Comparison of ENCODE assay signal across 31 cellular contexts in the genomic region with DNA sequence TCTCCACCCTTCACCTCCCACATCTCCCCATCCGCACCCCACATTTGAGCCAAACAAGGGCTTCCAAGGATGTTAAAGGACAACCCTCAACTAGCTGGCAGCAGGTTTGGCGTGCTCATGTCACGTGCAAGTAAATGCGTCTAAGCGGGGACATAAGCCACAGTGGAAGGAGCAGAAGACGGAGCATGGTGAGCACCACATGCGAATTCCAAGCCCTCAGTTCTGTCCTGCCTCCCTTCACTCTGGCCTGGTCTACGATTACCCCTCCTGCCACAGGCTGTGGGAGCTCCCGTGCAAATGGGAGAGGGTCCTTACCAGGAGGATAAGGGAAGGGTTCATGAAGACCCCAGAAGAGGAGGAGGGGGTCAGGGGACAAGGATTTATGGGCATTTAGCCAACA.
"Had no signal": no experiment of that assay in that cellular context is flagged by ENCODE, and none has a peak within 500 bp of the region (broad histone marks: within the 10 kb centered on the region; RNA-seq: fewer than 3 reads in every experiment).

No MANE protein-coding gene starts in this region.

- FAIRE-seq: astrocyte, TTC549 had no signal

- H3K27ac ChIP-seq: adrenal gland, body of pancreas, brain microvascular endothelial cell, breast epithelium, VCaP had no signal

- H3K27me3 ChIP-seq: adrenal gland, body of pancreas, brain microvascular endothelial cell, breast epithelium had no signal

- H3K4me3 ChIP-seq: adrenal gland, body of pancreas, breast epithelium had no signal

- DNase-seq: activated B cell treated with CpG ODN at 0.5 μM for 24 hours; activated CD4-positive, alpha-beta memory T cell treated with anti-CD3 and anti-CD28 coated beads for 36 hours; activated CD4-positive, alpha-beta T cell treated with anti-CD3 and anti-CD28 coated beads for 4 hours; activated CD4-positive, alpha-beta T cell treated with anti-CD3 and anti-CD28 coated beads, Interleukin-2, amount 10 ng/mL, durations not matched to agents 24 days and 14 days; activated CD4-positive, alpha-beta T cell treated with anti-CD3 and anti-CD28 coated beads, Interleukin-2, amount 50 U/mL, for 1 hour; activated CD4-positive, alpha-beta T cell treated with anti-CD3 and anti-CD28 coated beads, Interleukin-2, amount 50 U/mL, for 4 hours; activated CD4-positive, CD25-positive, alpha-beta regulatory T cell treated with anti-CD3 and anti-CD28 coated beads, Interleukin-2, amount 50 U/mL, for 72 hours; activated CD8-positive, alpha-beta memory T cell treated with anti-CD3 and anti-CD28 coated beads, Interleukin-2, amount 50 U/mL, for 4 hours; activated CD8-positive, alpha-beta T cell treated with anti-CD3 and anti-CD28 coated beads for 36 hours; activated effector memory CD4-positive, alpha-beta T cell treated with anti-CD3 and anti-CD28 coated beads, Interleukin-2, amount 50 U/mL, for 16 hours; activated gamma-delta T cell treated with Interleukin-2 at 50 U/mL for 16 hours; activated naive CD4-positive, alpha-beta T cell; activated naive CD4-positive, alpha-beta T cell treated with anti-CD3 and anti-CD28 coated beads for 36 hours; activated naive CD4-positive, alpha-beta T cell treated with anti-CD3 and anti-CD28 coated beads, Interleukin-2, amount 50 U/mL, for 16 hours; activated naive CD8-positive, alpha-beta T cell treated with anti-CD3 and anti-CD28 coated beads for 36 hours; activated T-cell treated with anti-CD3 and anti-CD28 coated beads for 4 hours; activated T-cell treated with anti-CD3 and anti-CD28 coated beads, Interleukin-2, amount 50 U/mL, for 1 hour; activated T-cell treated with anti-CD3 and anti-CD28 coated beads, Interleukin-2, amount 50 U/mL, for 4 hours; activated T-cell treated with anti-CD3 and anti-CD28 coated beads, Interleukin-2, amount 50 U/mL, for 72 hours; adrenal gland; amniotic stem cell; body of pancreas; brain microvascular endothelial cell; central memory CD4-positive, alpha-beta T cell; T-helper 1 cell; T-helper 2 cell; T-helper 9 cell had no signal

- H3K4me1 ChIP-seq: adrenal gland, body of pancreas had no signal

- H3K9me3 ChIP-seq: adrenal gland, body of pancreas had no signal

- H3K36me3 ChIP-seq: adrenal gland, brain microvascular endothelial cell, breast epithelium had no signal
